ENCODE assay signal across 1 cellular context in the genomic region with DNA sequence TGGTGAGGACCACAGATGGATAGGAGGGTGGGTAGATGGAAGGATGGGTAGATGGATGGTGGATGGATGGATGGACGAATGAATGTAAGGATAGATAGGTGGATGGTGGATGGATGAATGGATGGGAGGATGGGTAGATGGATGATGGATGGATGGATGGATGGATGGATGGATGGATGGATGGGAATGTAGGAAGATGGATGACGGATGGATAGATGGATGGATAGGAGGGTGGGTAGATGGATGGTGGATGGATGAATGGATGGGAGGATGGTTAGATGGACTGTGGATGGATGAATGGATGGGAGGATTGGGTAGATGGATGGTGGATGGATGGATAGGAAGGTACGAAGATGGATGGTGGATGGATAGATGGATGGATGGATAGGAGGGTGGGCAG.
TF ChIP-seq lines count a peak whose summit lies in the region.

No MANE protein-coding gene starts in this region.

TF ChIP-seq in HepG2, 621 proteins besides CTCF, POLR2A, EP300 and RAD21 (continued from another document and continues in another):
- TF ChIP-seq, protein P1, sequence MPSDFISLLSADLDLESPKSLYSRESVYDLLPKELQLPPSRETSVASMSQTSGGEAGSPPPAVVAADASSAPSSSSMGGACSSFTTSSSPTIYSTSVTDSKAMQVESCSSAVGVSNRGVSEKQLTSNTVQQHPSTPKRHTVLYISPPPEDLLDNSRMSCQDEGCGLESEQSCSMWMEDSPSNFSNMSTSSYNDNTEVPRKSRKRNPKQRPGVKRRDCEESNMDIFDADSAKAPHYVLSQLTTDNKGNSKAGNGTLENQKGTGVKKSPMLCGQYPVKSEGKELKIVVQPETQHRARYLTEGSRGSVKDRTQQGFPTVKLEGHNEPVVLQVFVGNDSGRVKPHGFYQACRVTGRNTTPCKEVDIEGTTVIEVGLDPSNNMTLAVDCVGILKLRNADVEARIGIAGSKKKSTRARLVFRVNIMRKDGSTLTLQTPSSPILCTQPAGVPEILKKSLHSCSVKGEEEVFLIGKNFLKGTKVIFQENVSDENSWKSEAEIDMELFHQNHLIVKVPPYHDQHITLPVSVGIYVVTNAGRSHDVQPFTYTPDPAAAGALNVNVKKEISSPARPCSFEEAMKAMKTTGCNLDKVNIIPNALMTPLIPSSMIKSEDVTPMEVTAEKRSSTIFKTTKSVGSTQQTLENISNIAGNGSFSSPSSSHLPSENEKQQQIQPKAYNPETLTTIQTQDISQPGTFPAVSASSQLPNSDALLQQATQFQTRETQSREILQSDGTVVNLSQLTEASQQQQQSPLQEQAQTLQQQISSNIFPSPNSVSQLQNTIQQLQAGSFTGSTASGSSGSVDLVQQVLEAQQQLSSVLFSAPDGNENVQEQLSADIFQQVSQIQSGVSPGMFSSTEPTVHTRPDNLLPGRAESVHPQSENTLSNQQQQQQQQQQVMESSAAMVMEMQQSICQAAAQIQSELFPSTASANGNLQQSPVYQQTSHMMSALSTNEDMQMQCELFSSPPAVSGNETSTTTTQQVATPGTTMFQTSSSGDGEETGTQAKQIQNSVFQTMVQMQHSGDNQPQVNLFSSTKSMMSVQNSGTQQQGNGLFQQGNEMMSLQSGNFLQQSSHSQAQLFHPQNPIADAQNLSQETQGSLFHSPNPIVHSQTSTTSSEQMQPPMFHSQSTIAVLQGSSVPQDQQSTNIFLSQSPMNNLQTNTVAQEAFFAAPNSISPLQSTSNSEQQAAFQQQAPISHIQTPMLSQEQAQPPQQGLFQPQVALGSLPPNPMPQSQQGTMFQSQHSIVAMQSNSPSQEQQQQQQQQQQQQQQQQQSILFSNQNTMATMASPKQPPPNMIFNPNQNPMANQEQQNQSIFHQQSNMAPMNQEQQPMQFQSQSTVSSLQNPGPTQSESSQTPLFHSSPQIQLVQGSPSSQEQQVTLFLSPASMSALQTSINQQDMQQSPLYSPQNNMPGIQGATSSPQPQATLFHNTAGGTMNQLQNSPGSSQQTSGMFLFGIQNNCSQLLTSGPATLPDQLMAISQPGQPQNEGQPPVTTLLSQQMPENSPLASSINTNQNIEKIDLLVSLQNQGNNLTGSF (CRISPR knock-in tag; IDR thresholded peaks at IDR 0.05) = no peak
- TF ChIP-seq, protein P2, sequence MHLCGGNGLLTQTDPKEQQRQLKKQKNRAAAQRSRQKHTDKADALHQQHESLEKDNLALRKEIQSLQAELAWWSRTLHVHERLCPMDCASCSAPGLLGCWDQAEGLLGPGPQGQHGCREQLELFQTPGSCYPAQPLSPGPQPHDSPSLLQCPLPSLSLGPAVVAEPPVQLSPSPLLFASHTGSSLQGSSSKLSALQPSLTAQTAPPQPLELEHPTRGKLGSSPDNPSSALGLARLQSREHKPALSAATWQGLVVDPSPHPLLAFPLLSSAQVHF (CRISPR knock-in tag; IDR thresholded peaks at IDR 0.05) = no peak
- TF ChIP-seq, protein P3, sequence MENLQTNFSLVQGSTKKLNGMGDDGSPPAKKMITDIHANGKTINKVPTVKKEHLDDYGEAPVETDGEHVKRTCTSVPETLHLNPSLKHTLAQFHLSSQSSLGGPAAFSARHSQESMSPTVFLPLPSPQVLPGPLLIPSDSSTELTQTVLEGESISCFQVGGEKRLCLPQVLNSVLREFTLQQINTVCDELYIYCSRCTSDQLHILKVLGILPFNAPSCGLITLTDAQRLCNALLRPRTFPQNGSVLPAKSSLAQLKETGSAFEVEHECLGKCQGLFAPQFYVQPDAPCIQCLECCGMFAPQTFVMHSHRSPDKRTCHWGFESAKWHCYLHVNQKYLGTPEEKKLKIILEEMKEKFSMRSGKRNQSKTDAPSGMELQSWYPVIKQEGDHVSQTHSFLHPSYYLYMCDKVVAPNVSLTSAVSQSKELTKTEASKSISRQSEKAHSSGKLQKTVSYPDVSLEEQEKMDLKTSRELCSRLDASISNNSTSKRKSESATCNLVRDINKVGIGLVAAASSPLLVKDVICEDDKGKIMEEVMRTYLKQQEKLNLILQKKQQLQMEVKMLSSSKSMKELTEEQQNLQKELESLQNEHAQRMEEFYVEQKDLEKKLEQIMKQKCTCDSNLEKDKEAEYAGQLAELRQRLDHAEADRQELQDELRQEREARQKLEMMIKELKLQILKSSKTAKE (CRISPR knock-in tag; IDR thresholded peaks at IDR 0.05; ENCODE audit: borderline replicate concordance) = no peak
- TF ChIP-seq, protein P4, sequence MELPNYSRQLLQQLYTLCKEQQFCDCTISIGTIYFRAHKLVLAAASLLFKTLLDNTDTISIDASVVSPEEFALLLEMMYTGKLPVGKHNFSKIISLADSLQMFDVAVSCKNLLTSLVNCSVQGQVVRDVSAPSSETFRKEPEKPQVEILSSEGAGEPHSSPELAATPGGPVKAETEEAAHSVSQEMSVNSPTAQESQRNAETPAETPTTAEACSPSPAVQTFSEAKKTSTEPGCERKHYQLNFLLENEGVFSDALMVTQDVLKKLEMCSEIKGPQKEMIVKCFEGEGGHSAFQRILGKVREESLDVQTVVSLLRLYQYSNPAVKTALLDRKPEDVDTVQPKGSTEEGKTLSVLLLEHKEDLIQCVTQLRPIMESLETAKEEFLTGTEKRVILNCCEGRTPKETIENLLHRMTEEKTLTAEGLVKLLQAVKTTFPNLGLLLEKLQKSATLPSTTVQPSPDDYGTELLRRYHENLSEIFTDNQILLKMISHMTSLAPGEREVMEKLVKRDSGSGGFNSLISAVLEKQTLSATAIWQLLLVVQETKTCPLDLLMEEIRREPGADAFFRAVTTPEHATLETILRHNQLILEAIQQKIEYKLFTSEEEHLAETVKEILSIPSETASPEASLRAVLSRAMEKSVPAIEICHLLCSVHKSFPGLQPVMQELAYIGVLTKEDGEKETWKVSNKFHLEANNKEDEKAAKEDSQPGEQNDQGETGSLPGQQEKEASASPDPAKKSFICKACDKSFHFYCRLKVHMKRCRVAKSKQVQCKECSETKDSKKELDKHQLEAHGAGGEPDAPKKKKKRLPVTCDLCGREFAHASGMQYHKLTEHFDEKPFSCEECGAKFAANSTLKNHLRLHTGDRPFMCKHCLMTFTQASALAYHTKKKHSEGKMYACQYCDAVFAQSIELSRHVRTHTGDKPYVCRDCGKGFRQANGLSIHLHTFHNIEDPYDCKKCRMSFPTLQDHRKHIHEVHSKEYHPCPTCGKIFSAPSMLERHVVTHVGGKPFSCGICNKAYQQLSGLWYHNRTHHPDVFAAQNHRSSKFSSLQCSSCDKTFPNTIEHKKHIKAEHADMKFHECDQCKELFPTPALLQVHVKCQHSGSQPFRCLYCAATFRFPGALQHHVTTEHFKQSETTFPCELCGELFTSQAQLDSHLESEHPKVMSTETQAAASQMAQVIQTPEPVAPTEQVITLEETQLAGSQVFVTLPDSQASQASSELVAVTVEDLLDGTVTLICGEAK (IDR thresholded peaks at IDR 0.05) = 0 out of 2 replicates have a peak, but pooled peaks have one; percentile 22
- TF ChIP-seq, protein P4 (CRISPR knock-in tag; IDR thresholded peaks at IDR 0.05) = no peak
- peak; percentile 69 for TF ChIP-seq LCORL (IDR thresholded peaks at IDR 0.05)
- TF ChIP-seq LCORL (CRISPR knock-in tag; IDR thresholded peaks at IDR 0.05) = no peak
- TF ChIP-seq FOXK2 (IDR thresholded peaks at IDR 0.05) = peak; percentile 64; the same call in 1 of the 2 replicates
- TF ChIP-seq, protein P5, sequence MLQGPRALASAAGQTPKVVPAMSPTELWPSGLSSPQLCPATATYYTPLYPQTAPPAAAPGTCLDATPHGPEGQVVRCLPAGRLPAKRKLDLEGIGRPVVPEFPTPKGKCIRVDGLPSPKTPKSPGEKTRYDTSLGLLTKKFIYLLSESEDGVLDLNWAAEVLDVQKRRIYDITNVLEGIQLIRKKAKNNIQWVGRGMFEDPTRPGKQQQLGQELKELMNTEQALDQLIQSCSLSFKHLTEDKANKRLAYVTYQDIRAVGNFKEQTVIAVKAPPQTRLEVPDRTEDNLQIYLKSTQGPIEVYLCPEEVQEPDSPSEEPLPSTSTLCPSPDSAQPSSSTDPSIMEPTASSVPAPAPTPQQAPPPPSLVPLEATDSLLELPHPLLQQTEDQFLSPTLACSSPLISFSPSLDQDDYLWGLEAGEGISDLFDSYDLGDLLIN (CRISPR knock-in tag; IDR thresholded peaks at IDR 0.05; ENCODE audit: borderline replicate concordance) = no peak
- TF ChIP-seq, protein P6, sequence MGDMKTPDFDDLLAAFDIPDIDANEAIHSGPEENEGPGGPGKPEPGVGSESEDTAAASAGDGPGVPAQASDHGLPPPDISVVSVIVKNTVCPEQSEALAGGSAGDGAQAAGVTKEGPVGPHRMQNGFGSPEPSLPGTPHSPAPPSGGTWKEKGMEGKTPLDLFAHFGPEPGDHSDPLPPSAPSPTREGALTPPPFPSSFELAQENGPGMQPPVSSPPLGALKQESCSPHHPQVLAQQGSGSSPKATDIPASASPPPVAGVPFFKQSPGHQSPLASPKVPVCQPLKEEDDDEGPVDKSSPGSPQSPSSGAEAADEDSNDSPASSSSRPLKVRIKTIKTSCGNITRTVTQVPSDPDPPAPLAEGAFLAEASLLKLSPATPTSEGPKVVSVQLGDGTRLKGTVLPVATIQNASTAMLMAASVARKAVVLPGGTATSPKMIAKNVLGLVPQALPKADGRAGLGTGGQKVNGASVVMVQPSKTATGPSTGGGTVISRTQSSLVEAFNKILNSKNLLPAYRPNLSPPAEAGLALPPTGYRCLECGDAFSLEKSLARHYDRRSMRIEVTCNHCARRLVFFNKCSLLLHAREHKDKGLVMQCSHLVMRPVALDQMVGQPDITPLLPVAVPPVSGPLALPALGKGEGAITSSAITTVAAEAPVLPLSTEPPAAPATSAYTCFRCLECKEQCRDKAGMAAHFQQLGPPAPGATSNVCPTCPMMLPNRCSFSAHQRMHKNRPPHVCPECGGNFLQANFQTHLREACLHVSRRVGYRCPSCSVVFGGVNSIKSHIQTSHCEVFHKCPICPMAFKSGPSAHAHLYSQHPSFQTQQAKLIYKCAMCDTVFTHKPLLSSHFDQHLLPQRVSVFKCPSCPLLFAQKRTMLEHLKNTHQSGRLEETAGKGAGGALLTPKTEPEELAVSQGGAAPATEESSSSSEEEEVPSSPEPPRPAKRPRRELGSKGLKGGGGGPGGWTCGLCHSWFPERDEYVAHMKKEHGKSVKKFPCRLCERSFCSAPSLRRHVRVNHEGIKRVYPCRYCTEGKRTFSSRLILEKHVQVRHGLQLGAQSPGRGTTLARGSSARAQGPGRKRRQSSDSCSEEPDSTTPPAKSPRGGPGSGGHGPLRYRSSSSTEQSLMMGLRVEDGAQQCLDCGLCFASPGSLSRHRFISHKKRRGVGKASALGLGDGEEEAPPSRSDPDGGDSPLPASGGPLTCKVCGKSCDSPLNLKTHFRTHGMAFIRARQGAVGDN (CRISPR knock-in tag; IDR thresholded peaks at IDR 0.05) = no peak
- TF ChIP-seq ATF1 (CRISPR knock-in tag; IDR thresholded peaks at IDR 0.05) = no peak
- TF ChIP-seq ATF7 (IDR thresholded peaks at IDR 0.05) = 0 out of 2 replicates have a peak, but pooled peaks have one; percentile 20
- TF ChIP-seq ATF7 (CRISPR knock-in tag; IDR thresholded peaks at IDR 0.05) = no peak
- TF ChIP-seq, protein P7, sequence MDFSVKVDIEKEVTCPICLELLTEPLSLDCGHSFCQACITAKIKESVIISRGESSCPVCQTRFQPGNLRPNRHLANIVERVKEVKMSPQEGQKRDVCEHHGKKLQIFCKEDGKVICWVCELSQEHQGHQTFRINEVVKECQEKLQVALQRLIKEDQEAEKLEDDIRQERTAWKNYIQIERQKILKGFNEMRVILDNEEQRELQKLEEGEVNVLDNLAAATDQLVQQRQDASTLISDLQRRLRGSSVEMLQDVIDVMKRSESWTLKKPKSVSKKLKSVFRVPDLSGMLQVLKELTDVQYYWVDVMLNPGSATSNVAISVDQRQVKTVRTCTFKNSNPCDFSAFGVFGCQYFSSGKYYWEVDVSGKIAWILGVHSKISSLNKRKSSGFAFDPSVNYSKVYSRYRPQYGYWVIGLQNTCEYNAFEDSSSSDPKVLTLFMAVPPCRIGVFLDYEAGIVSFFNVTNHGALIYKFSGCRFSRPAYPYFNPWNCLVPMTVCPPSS (IDR thresholded peaks at IDR 0.05) = peak; percentile 98
- 0 out of 2 replicates have a peak, but pooled peaks have one; percentile 59 for TF ChIP-seq ZNF207 (IDR thresholded peaks at IDR 0.05; ENCODE audit: borderline replicate concordance)
- no peak for TF ChIP-seq ZNF274 (CRISPR knock-in tag; IDR thresholded peaks at IDR 0.05)
- no peak for TF ChIP-seq BORCS8-MEF2B (CRISPR knock-in tag; IDR thresholded peaks at IDR 0.05)
- TF ChIP-seq FOXA1 (IDR thresholded peaks at IDR 0.05) = peak; percentile 62; the same call in 1 of the 2 replicates
- no peak for TF ChIP-seq FOXA1 (CRISPR knock-in tag; IDR thresholded peaks at IDR 0.05)
- no peak for TF ChIP-seq IRX3 (CRISPR knock-in tag; IDR thresholded peaks at IDR 0.05; ENCODE audit: borderline replicate concordance, low read depth)
- no peak for TF ChIP-seq TBX2 (CRISPR knock-in tag; IDR thresholded peaks at IDR 0.05; ENCODE audit: borderline replicate concordance)
- TF ChIP-seq NAIF1 (CRISPR knock-in tag; IDR thresholded peaks at IDR 0.05; ENCODE audit: borderline replicate concordance) = no peak
- TF ChIP-seq, protein P8, sequence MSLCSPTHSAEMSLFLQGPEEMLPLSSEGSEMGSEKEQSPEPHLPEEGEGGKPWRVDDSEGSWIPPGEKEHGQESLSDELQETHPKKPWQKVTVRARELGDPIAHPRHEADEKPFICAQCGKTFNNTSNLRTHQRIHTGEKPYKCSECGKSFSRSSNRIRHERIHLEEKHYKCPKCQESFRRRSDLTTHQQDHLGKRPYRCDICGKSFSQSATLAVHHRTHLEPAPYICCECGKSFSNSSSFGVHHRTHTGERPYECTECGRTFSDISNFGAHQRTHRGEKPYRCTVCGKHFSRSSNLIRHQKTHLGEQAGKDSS (CRISPR knock-in tag; IDR thresholded peaks at IDR 0.05; ENCODE audit: borderline replicate concordance, low read depth) = no peak
- no peak for TF ChIP-seq KMT2B (CRISPR knock-in tag; IDR thresholded peaks at IDR 0.05)
- peak; percentile 78; the same call in 1 of the 2 replicates for TF ChIP-seq SOX6 (IDR thresholded peaks at IDR 0.05)
- no peak for TF ChIP-seq SOX6 (CRISPR knock-in tag; IDR thresholded peaks at IDR 0.05)
- no peak for TF ChIP-seq NR3C1 (CRISPR knock-in tag; IDR thresholded peaks at IDR 0.05)
- no peak for TF ChIP-seq JARID2 (CRISPR knock-in tag; IDR thresholded peaks at IDR 0.05; ENCODE audit: insufficient replicate concordance)
- no peak for TF ChIP-seq YY1 (IDR thresholded peaks at IDR 0.05; ENCODE audit: insufficient read depth, insufficient replicate concordance, low read depth, low read length)
